Comparison of ENCODE assay signal across 1 cellular context in genomic region chr11:12690663-12691062, GRCh38.
TF ChIP-seq lines count a peak whose summit lies in the region.

No MANE protein-coding gene starts in this region.

TF ChIP-seq in H1, 55 proteins besides CTCF, POLR2A, EP300 and RAD21 (continued from another document):
- no peak for TF ChIP-seq RFX5 (IDR thresholded peaks at IDR 0.05; ENCODE audit: borderline replicate concordance, low read depth, low read length)
- TF ChIP-seq, protein P1, sequence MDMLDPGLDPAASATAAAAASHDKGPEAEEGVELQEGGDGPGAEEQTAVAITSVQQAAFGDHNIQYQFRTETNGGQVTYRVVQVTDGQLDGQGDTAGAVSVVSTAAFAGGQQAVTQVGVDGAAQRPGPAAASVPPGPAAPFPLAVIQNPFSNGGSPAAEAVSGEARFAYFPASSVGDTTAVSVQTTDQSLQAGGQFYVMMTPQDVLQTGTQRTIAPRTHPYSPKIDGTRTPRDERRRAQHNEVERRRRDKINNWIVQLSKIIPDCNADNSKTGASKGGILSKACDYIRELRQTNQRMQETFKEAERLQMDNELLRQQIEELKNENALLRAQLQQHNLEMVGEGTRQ (IDR thresholded peaks at IDR 0.05; ENCODE audit: low read length) = no peak
- TF ChIP-seq SP2 (IDR thresholded peaks at IDR 0.05; ENCODE audit: low read length) = no peak
- no peak for TF ChIP-seq CBX8 (IDR thresholded peaks at IDR 0.05; ENCODE audit: borderline replicate concordance, low read depth, low read length)
- no peak for TF ChIP-seq SIN3A (conservative IDR thresholded peaks at IDR 0.05 in 1 of 2, IDR thresholded peaks at IDR 0.05 in 1 of 2; ENCODE audit: low read depth in 1 of 2, low read length in 2 of 2)
- TF ChIP-seq BRCA1 (IDR thresholded peaks at IDR 0.05; ENCODE audit: low read depth, low read length) = no peak
- no peak for TF ChIP-seq TAF7 (optimal IDR thresholded peaks at IDR 0.05; ENCODE audit: borderline replicate concordance, low read depth, low read length)
- no peak for TF ChIP-seq CEBPB (IDR thresholded peaks at IDR 0.05; ENCODE audit: low read depth, low read length)
- no peak for TF ChIP-seq TCF12 (IDR thresholded peaks at IDR 0.05; ENCODE audit: low read depth, low read length)
- no peak for TF ChIP-seq EGR1 (IDR thresholded peaks at IDR 0.05; ENCODE audit: borderline replicate concordance, low read depth, low read length)
- no peak for TF ChIP-seq GABPA (IDR thresholded peaks at IDR 0.05; ENCODE audit: borderline replicate concordance, insufficient read depth, low read length)
- no peak for TF ChIP-seq SIRT6 (IDR thresholded peaks at IDR 0.05; ENCODE audit: low read length)
- no peak for TF ChIP-seq RNF2 (IDR thresholded peaks at IDR 0.05; ENCODE audit: borderline replicate concordance, low read depth, low read length, missing control alignments, poor library complexity, severe bottlenecking)
- TF ChIP-seq JUND (IDR thresholded peaks at IDR 0.05; ENCODE audit: low read length) = no peak
- no peak for TF ChIP-seq MAFK (IDR thresholded peaks at IDR 0.05; ENCODE audit: low read depth, low read length)
- TF ChIP-seq, protein P2, sequence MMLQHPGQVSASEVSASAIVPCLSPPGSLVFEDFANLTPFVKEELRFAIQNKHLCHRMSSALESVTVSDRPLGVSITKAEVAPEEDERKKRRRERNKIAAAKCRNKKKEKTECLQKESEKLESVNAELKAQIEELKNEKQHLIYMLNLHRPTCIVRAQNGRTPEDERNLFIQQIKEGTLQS (IDR thresholded peaks at IDR 0.05; ENCODE audit: insufficient read depth, low read depth, low read length) = no peak
